ENCODE assay signal across 21 cellular contexts in the genomic region with DNA sequence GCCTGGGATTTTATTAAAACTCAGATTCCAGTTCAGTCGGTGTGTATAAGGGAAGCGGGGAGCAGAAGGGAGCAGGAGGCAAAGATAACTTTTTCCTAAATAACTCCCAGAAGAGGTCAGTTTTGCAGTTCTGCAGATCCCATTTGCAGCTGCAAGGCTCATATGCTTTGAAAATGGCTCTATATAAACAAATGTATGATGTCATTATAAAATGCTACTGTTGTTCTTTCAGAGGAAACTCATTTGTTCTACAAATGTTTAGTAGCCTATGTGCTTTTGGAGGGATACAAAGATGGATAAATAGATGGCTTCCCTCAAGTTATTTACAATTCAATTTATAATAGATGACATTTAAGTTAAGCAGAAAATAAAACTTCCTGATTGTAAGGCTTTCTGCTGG.
"Had no signal": no experiment of that assay in that cellular context is flagged by ENCODE, and none has a peak within 500 bp of the region (broad histone marks: within the 10 kb centered on the region; RNA-seq: fewer than 3 reads in every experiment).

No MANE protein-coding gene starts in this region.

- H3K27ac Mint-ChIP-seq: IgD-negative memory B cell had no signal

- DNase-seq: Kasumi-1, MV-4-11, NCI-H1048, NCI-H1105, NCI-H1436 treated with DMSO at 0.1 percent for 48 hours, NCI-H1694, NCI-H187 treated with DMSO at 0.1 percent for 48 hours, NCI-H2029 treated with DMSO at 0.1 percent for 48 hours, NCI-H2107, NCI-H2227 treated with DMSO at 0.1 percent for 48 hours, NCI-H524, NCI-H526 treated with DMSO at 0.1 percent for 48 hours, NCI-H82, Right ventricle myocardium superior, RPMI8226, SIG-M5 had no signal

- H3K4me1 ChIP-seq: SJSA1 had no signal

- H3K9me3 ChIP-seq: SJSA1 had no signal

- ATAC-seq: K562 had no signal

- H3K36me3 ChIP-seq: SJSA1 had no signal

- H3K9ac ChIP-seq: KMS-11 had no signal

- H3K4me2 ChIP-seq: KMS-11 had no signal

- H3K9me3 Mint-ChIP-seq: IgD-negative memory B cell had no signal

- H3K4me1 Mint-ChIP-seq: IgD-negative memory B cell had no signal

- H3K4me3 ChIP-seq: K562, SJSA1, SK-N-MC had no signal

- H3K4me3 Mint-ChIP-seq: IgD-negative memory B cell had no signal

- H3K36me3 Mint-ChIP-seq: IgD-negative memory B cell had no signal

- H3K27ac ChIP-seq: KMS-11, SJSA1, SK-N-MC had no signal
